33 cellular contexts compared by ENCODE assay signal in genomic region chr7:142628945-142629344, GRCh38.
"Had no signal": no experiment of that assay in that cellular context is flagged by ENCODE, and none has a peak within 500 bp of the region (broad histone marks: within the 10 kb centered on the region; RNA-seq: fewer than 3 reads in every experiment).

No MANE protein-coding gene starts in this region.

- H3K4me1 ChIP-seq: ascending aorta, breast epithelium had no signal

- ATAC-seq: activated CD4-positive, alpha-beta T cell treated with anti-CD3 and anti-CD28 coated beads for 36 hours; activated CD8-positive, alpha-beta memory T cell treated with anti-CD3 and anti-CD28 coated beads, Interleukin-2, amount 10 ng/mL, durations not matched to agents 7 days and 5 days; activated CD8-positive, alpha-beta T cell treated with anti-CD3 and anti-CD28 coated beads, Interleukin-2, amount 10 ng/mL, durations not matched to agents 7 days and 5 days; activated naive CD4-positive, alpha-beta T cell treated with anti-CD3 and anti-CD28 coated beads, Interleukin-2, amount 50 U/mL, for 72 hours; esophagus mucosa; T-helper 17 cell had no signal

- H3K4me3 ChIP-seq: ascending aorta, breast epithelium, cardiac muscle cell, coronary artery, dorsolateral prefrontal cortex had no signal

- DNase-seq: activated CD4-positive, alpha-beta memory T cell treated with anti-CD3 and anti-CD28 coated beads for 36 hours; activated CD4-positive, alpha-beta T cell treated with anti-CD3 and anti-CD28 coated beads for 36 hours; activated CD4-positive, alpha-beta T cell treated with anti-CD3 and anti-CD28 coated beads, Interleukin-2, amount 10 ng/mL, durations not matched to agents 24 days and 14 days; activated CD4-positive, CD25-positive, alpha-beta regulatory T cell; activated CD4-positive, CD25-positive, alpha-beta regulatory T cell treated with anti-CD3 and anti-CD28 coated beads, Interleukin-2, amount 50 U/mL, for 72 hours; activated CD8-positive, alpha-beta memory T cell treated with anti-CD3 and anti-CD28 coated beads, Interleukin-2, amount 10 ng/mL, durations not matched to agents 7 days and 5 days; activated CD8-positive, alpha-beta memory T cell treated with anti-CD3 and anti-CD28 coated beads, Interleukin-2, amount 50 U/mL, for 4 hours; activated CD8-positive, alpha-beta T cell treated with anti-CD3 and anti-CD28 coated beads, Interleukin-2, amount 10 ng/mL, durations not matched to agents 7 days and 5 days; activated gamma-delta T cell; activated naive CD4-positive, alpha-beta T cell; activated naive CD4-positive, alpha-beta T cell treated with anti-CD3 and anti-CD28 coated beads, Interleukin-2, amount 10 ng/mL, durations not matched to agents 7 days and 5 days; activated naive CD8-positive, alpha-beta T cell treated with anti-CD3 and anti-CD28 coated beads, Interleukin-2, amount 10 ng/mL, durations not matched to agents 7 days and 5 days; activated T-cell treated with anti-CD3 and anti-CD28 coated beads, Interleukin-2, amount 50 U/mL, for 1 hour; activated T-cell treated with anti-CD3 and anti-CD28 coated beads, Interleukin-2, amount 50 U/mL, for 48 hours; central memory CD4-positive, alpha-beta T cell; cerebellar nuclear complex; dorsolateral prefrontal cortex; effector memory CD4-positive, alpha-beta T cell; endodermal cell; head of caudate nucleus; T-helper 17 cell; T1000 had no signal

- FAIRE-seq: frontal cortex had no signal

- H3K36me3 Mint-ChIP-seq: activated CD4-positive, alpha-beta memory T cell treated with anti-CD3 and anti-CD28 coated beads for 36 hours; activated CD8-positive, alpha-beta memory T cell treated with anti-CD3 and anti-CD28 coated beads, Interleukin-2, amount 10 ng/mL, durations not matched to agents 7 days and 5 days; activated naive CD4-positive, alpha-beta T cell treated with anti-CD3 and anti-CD28 coated beads, Interleukin-2, amount 10 ng/mL, durations not matched to agents 7 days and 5 days; activated naive CD4-positive, alpha-beta T cell treated with anti-CD3 and anti-CD28 coated beads, Interleukin-2, amount 50 U/mL, for 72 hours; activated naive CD8-positive, alpha-beta T cell treated with anti-CD3 and anti-CD28 coated beads, Interleukin-2, amount 10 ng/mL, durations not matched to agents 7 days and 5 days; brain had no signal

- H3K36me3 ChIP-seq: ascending aorta, breast epithelium, cardiac muscle cell had no signal

- H3K27ac Mint-ChIP-seq: activated CD4-positive, alpha-beta memory T cell treated with anti-CD3 and anti-CD28 coated beads for 36 hours; activated CD4-positive, alpha-beta T cell treated with anti-CD3 and anti-CD28 coated beads for 36 hours; activated CD4-positive, alpha-beta T cell treated with anti-CD3 and anti-CD28 coated beads, Interleukin-2, amount 10 ng/mL, durations not matched to agents 24 days and 14 days; activated CD8-positive, alpha-beta memory T cell treated with anti-CD3 and anti-CD28 coated beads, Interleukin-2, amount 10 ng/mL, durations not matched to agents 7 days and 5 days; activated CD8-positive, alpha-beta T cell treated with anti-CD3 and anti-CD28 coated beads, Interleukin-2, amount 10 ng/mL, durations not matched to agents 7 days and 5 days; activated naive CD4-positive, alpha-beta T cell treated with anti-CD3 and anti-CD28 coated beads, Interleukin-2, amount 10 ng/mL, durations not matched to agents 7 days and 5 days; activated naive CD4-positive, alpha-beta T cell treated with anti-CD3 and anti-CD28 coated beads, Interleukin-2, amount 50 U/mL, for 72 hours; activated naive CD8-positive, alpha-beta T cell treated with anti-CD3 and anti-CD28 coated beads, Interleukin-2, amount 10 ng/mL, durations not matched to agents 7 days and 5 days; activated T-helper 1 cell treated with anti-CD3 and anti-CD28 coated beads, Interleukin-12 subunit alpha, Interleukin-12 subunit beta, Interleukin-2, Interleukin-4 antibody, amounts not matched to agents 30 ng/mL and 10 ng/mL and 1 ng/mL, durations not matched to agents 14 hours and 24 hours and 36 hours; brain; dendritic cell treated with granulocyte-macrophage colony-stimulating factor and Interleukin-4, amounts not matched to agents 40 ng/mL and 50 ng/mL, for 4 days; endodermal cell; T-helper 17 cell; T-helper 2 cell treated with Interferon-gamma antibody and Interleukin-4, amounts not matched to agents 5 μg/mL and 100 μg/mL, for 36 hours had no signal

- H3K27ac ChIP-seq: ascending aorta, breast epithelium, cardiac muscle cell, coronary artery, dorsolateral prefrontal cortex had no signal

- H3K9me3 Mint-ChIP-seq: activated CD4-positive, alpha-beta memory T cell treated with anti-CD3 and anti-CD28 coated beads for 36 hours; activated CD4-positive, alpha-beta T cell treated with anti-CD3 and anti-CD28 coated beads, Interleukin-2, amount 10 ng/mL, durations not matched to agents 24 days and 14 days; activated naive CD4-positive, alpha-beta T cell treated with anti-CD3 and anti-CD28 coated beads, Interleukin-2, amount 10 ng/mL, durations not matched to agents 7 days and 5 days; activated naive CD4-positive, alpha-beta T cell treated with anti-CD3 and anti-CD28 coated beads, Interleukin-2, amount 50 U/mL, for 72 hours; activated naive CD8-positive, alpha-beta T cell treated with anti-CD3 and anti-CD28 coated beads, Interleukin-2, amount 10 ng/mL, durations not matched to agents 7 days and 5 days; activated T-helper 1 cell treated with anti-CD3 and anti-CD28 coated beads, Interleukin-12 subunit alpha, Interleukin-12 subunit beta, Interleukin-2, Interleukin-4 antibody, amounts not matched to agents 30 ng/mL and 10 ng/mL and 1 ng/mL, durations not matched to agents 14 hours and 24 hours and 36 hours; dendritic cell treated with granulocyte-macrophage colony-stimulating factor and Interleukin-4, amounts not matched to agents 40 ng/mL and 50 ng/mL, for 4 days; T-helper 2 cell treated with Interferon-gamma antibody and Interleukin-4, amounts not matched to agents 5 μg/mL and 100 μg/mL, for 36 hours had no signal

- H3K4me3 Mint-ChIP-seq: activated CD4-positive, alpha-beta memory T cell treated with anti-CD3 and anti-CD28 coated beads for 36 hours; activated CD4-positive, alpha-beta T cell treated with anti-CD3 and anti-CD28 coated beads for 36 hours; activated CD4-positive, alpha-beta T cell treated with anti-CD3 and anti-CD28 coated beads, Interleukin-2, amount 10 ng/mL, durations not matched to agents 24 days and 14 days; activated CD8-positive, alpha-beta memory T cell treated with anti-CD3 and anti-CD28 coated beads, Interleukin-2, amount 10 ng/mL, durations not matched to agents 7 days and 5 days; activated CD8-positive, alpha-beta T cell treated with anti-CD3 and anti-CD28 coated beads, Interleukin-2, amount 10 ng/mL, durations not matched to agents 7 days and 5 days; activated naive CD4-positive, alpha-beta T cell treated with anti-CD3 and anti-CD28 coated beads, Interleukin-2, amount 10 ng/mL, durations not matched to agents 7 days and 5 days; activated naive CD8-positive, alpha-beta T cell treated with anti-CD3 and anti-CD28 coated beads, Interleukin-2, amount 10 ng/mL, durations not matched to agents 7 days and 5 days; activated T-helper 1 cell treated with anti-CD3 and anti-CD28 coated beads, Interleukin-12 subunit alpha, Interleukin-12 subunit beta, Interleukin-2, Interleukin-4 antibody, amounts not matched to agents 30 ng/mL and 10 ng/mL and 1 ng/mL, durations not matched to agents 14 hours and 24 hours and 36 hours; brain; dendritic cell treated with granulocyte-macrophage colony-stimulating factor and Interleukin-4, amounts not matched to agents 40 ng/mL and 50 ng/mL, for 4 days; endodermal cell; T-helper 17 cell; T-helper 2 cell treated with Interferon-gamma antibody and Interleukin-4, amounts not matched to agents 5 μg/mL and 100 μg/mL, for 36 hours had no signal

- H3K9me3 ChIP-seq: ascending aorta, breast epithelium had no signal

- H3K27me3 Mint-ChIP-seq: activated CD4-positive, alpha-beta memory T cell treated with anti-CD3 and anti-CD28 coated beads for 36 hours; activated CD8-positive, alpha-beta memory T cell treated with anti-CD3 and anti-CD28 coated beads, Interleukin-2, amount 10 ng/mL, durations not matched to agents 7 days and 5 days; T-helper 17 cell had no signal

- H3K27me3 ChIP-seq: ascending aorta, breast epithelium had no signal
